8 cellular contexts compared by ENCODE assay signal in the genomic region with DNA sequence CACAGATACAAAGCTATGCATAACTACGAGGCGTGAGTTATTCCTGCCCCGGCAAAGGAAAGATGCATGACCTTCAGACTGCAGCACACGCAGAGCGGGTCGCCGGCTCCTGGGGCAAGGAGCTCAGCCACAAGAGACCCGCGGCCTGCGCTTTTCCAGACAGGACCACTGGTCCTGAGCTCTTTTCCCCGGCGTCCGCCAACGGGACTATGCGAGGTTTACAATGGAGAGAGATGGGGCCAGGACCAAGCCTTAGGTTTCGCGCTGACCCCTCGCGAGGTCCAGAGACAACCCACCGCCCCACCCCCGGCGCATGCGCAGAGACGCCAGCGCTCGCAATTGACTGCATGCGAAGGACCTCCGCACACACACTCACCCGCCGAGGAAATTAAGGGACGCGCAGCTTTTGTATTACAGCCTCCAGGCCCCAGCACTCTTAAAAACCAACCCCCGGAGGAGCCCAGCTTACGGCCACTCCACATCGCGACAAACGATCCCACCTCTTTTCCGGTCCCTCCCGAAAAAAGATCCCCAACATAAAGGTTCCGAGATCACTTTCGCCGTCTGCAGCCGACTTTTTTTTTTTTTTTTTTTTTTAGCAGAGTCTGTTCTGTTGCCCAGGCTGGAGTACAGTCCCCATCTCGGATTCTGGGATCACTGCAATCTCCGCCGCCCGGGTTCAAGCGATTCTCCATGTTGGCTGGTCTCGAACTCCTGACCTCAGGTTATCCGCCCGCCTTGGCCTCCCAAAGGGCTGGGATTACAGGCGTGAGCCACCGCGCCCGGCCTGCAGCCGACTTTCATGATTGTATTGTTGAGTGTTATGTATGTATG. TPM values are rescaled to one million over a fixed set of nuclear protein-coding genes. Genes with fewer than 3 reads are reported as not detected.
DNase-seq lines count a peak whose midpoint lies in the region; ATAC-seq and TF ChIP-seq lines count a peak whose summit lies in the region.

A gene with protein sequence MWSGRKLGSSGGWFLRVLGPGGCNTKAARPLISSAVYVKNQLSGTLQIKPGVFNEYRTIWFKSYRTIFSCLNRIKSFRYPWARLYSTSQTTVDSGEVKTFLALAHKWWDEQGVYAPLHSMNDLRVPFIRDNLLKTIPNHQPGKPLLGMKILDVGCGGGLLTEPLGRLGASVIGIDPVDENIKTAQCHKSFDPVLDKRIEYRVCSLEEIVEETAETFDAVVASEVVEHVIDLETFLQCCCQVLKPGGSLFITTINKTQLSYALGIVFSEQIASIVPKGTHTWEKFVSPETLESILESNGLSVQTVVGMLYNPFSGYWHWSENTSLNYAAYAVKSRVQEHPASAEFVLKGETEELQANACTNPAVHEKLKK (minus strand): TSS at position 498 of the 834 bp plus-strand sequence. CDS start 16 bp downstream, at position 482.

- H3K4me1 ChIP-seq in adrenal gland (replicated peaks in 1 of 2): peaks cover 0 to 6% of the 10 kb centered on the region in 2 donors
- no peaks in the 10 kb centered on the region for H3K4me1 ChIP-seq in upper lobe of right lung

- H3K27ac ChIP-seq in adrenal gland (peak within 1 kb of the TSS; percentile 39 to 83 (median 78)), upper lobe of right lung (peak within 1 kb of the TSS; percentile 81)

- intact Hi-C loops in adrenal gland (cut with DNase I) (no loop called here), left cardiac atrium (cut with DNase I) (no loop called here), posterior vena cava (cut with DNase I) (no loop called here), upper lobe of right lung (cut with DNase I) (no loop called here)

- ATAC-seq in HG02571 (IDR thresholded peaks at IDR 0.05; ENCODE audit: unreplicated experiment) (peak; percentile 71), left cardiac atrium (peak; percentile 93 to 94), upper lobe of right lung (peak; percentile 92)

- TF ChIP-seq POLR2A in GM10847 (IDR thresholded peaks at IDR 0.05; ENCODE audit: extremely low read depth, insufficient read length) (peak; percentile 18), NB4 (IDR thresholded peaks at IDR 0.05; ENCODE audit: extremely low read depth, insufficient read length) (no peak), adrenal gland (IDR thresholded peaks at IDR 0.05) (peak; percentile 34 to 57)

- H3K4me3 ChIP-seq in NB4 (ENCODE audit: low read depth, low read length): peak within 1 kb of the TSS; percentile 92
- H3K4me3 ChIP-seq in adrenal gland: peak within 1 kb of the TSS; percentile 71 to 90 (median 79)
- peak within 1 kb of the TSS; percentile 59 for H3K4me3 ChIP-seq in upper lobe of right lung

- H3K36me3 ChIP-seq in adrenal gland (replicated peaks in 1 of 2): peaks cover 0 to 7% of the 10 kb centered on the region in 2 donors
- peaks cover 15% of the 10 kb centered on the region for H3K36me3 ChIP-seq in upper lobe of right lung

- peak; percentile 88 for DNase-seq in NB4 (ENCODE audit: low read depth)
- peak; percentile 43 for DNase-seq in T follicular helper cell (ENCODE audit: low read depth)
- peak; percentile 73 to 85 (median 75) for DNase-seq in adrenal gland
- DNase-seq in left cardiac atrium: peak; percentile 75
- DNase-seq in posterior vena cava (ENCODE audit: low spot score): peak; percentile 89
- peak; percentile 88 for DNase-seq in upper lobe of right lung

- 7 to 16% (median 11%) methylated on average over 38 to 56 of the region's 56 CpGs for WGBS in adrenal gland, 4 donors

- TF ChIP-seq CTCF in NB4 (IDR thresholded peaks at IDR 0.05; ENCODE audit: low read depth, low read length) (no peak), adrenal gland (IDR thresholded peaks at IDR 0.05) (no peak), upper lobe of right lung (IDR thresholded peaks at IDR 0.05) (no peak)

- H3K9me3 ChIP-seq in adrenal gland (replicated peaks in 1 of 3) (no peaks in the 10 kb centered on the region), upper lobe of right lung (no peaks in the 10 kb centered on the region)

- no peaks in the 10 kb centered on the region for H3K27me3 ChIP-seq in adrenal gland
- no peaks in the 10 kb centered on the region for H3K27me3 ChIP-seq in upper lobe of right lung

RNA-seq across cellular contexts. Expression of the gene that starts here (rescaled TPM):
- total RNA-seq in adrenal gland (10 to 100 TPM in 2 of 8 donors, 1 to 10 TPM in 6; 2.9 to 12.0 (median 9.0) TPM), left cardiac atrium (10 to 100 TPM; 24.1 to 25.2 TPM), posterior vena cava (1 to 10 TPM; 5.5 to 7.2 TPM), upper lobe of right lung (3.9 TPM)
- polyA plus RNA-seq in adrenal gland: 10 to 100 TPM; 18.8 to 25.8 (median 20.5) TPM

Comparison
In these comparisons a context has a peak if more than half of its experiments do, and no peak if none do; other contexts are left out.
1. Peak in every context shown above with its lines: DNase-seq, ATAC-seq, H3K4me3 ChIP-seq and H3K27ac ChIP-seq.